ENCODE assay signal across 13 cellular contexts in genomic region chr4:183674153-183674552, GRCh38.
"Had no signal": no experiment of that assay in that cellular context is flagged by ENCODE, and none has a peak within 500 bp of the region (broad histone marks: within the 10 kb centered on the region; RNA-seq: fewer than 3 reads in every experiment).

No MANE protein-coding gene starts in this region.

- H3K4me3 ChIP-seq: cardiac muscle cell, lung, prostate gland, suprapubic skin had no signal

- H3K4me1 ChIP-seq: suprapubic skin had no signal

- H3K27me3 Mint-ChIP-seq: activated naive CD4-positive, alpha-beta T cell treated with anti-CD3 and anti-CD28 coated beads, Interleukin-2, amount 50 U/mL, for 24 hours; stimulated activated naive CD8-positive, alpha-beta T cell treated with anti-CD3 and anti-CD28 coated beads, Interleukin-15, Interleukin-2, amounts not matched to agents 100 ng/mL and 50 ng/mL, for 24 hours had no signal

- DNase-seq: activated CD4-positive, CD25-positive, alpha-beta regulatory T cell treated with anti-CD3 and anti-CD28 coated beads, Interleukin-2, amount 50 U/mL, for 72 hours; activated effector memory CD4-positive, alpha-beta T cell treated with Interleukin-2 at 50 U/mL for 16 hours; activated T-cell treated with anti-CD3 and anti-CD28 coated beads, Interleukin-2, amount 50 U/mL, for 4 hours; midbrain; right cardiac atrium; trophoblast cell had no signal

- H3K9me3 Mint-ChIP-seq: activated naive CD4-positive, alpha-beta T cell treated with anti-CD3 and anti-CD28 coated beads, Interleukin-2, amount 50 U/mL, for 24 hours; activated T-cell treated with anti-CD3 and anti-CD28 coated beads, Interleukin-2, amount 50 U/mL, for 4 hours; stimulated activated naive CD8-positive, alpha-beta T cell treated with anti-CD3 and anti-CD28 coated beads, Interleukin-15, Interleukin-2, amounts not matched to agents 100 ng/mL and 50 ng/mL, for 24 hours had no signal

- H3K36me3 ChIP-seq: prostate gland had no signal

- H3K9me3 ChIP-seq: prostate gland, suprapubic skin had no signal

- ATAC-seq: activated T-cell treated with anti-CD3 and anti-CD28 coated beads, Interleukin-2, amount 50 U/mL, for 4 hours; esophagus mucosa; right cardiac atrium had no signal

- H3K27ac ChIP-seq: cardiac muscle cell, prostate gland, suprapubic skin had no signal

- H3K27ac Mint-ChIP-seq: activated naive CD4-positive, alpha-beta T cell treated with anti-CD3 and anti-CD28 coated beads, Interleukin-2, amount 50 U/mL, for 24 hours; stimulated activated naive CD8-positive, alpha-beta T cell treated with anti-CD3 and anti-CD28 coated beads, Interleukin-15, Interleukin-2, amounts not matched to agents 100 ng/mL and 50 ng/mL, for 24 hours had no signal

- H3K4me3 Mint-ChIP-seq: activated naive CD4-positive, alpha-beta T cell treated with anti-CD3 and anti-CD28 coated beads, Interleukin-2, amount 50 U/mL, for 24 hours; activated T-cell treated with anti-CD3 and anti-CD28 coated beads, Interleukin-2, amount 50 U/mL, for 4 hours; stimulated activated naive CD8-positive, alpha-beta T cell treated with anti-CD3 and anti-CD28 coated beads, Interleukin-15, Interleukin-2, amounts not matched to agents 100 ng/mL and 50 ng/mL, for 24 hours had no signal

- H3K27me3 ChIP-seq: cardiac muscle cell, suprapubic skin had no signal
